8 cellular contexts compared by ENCODE assay signal in the genomic region with DNA sequence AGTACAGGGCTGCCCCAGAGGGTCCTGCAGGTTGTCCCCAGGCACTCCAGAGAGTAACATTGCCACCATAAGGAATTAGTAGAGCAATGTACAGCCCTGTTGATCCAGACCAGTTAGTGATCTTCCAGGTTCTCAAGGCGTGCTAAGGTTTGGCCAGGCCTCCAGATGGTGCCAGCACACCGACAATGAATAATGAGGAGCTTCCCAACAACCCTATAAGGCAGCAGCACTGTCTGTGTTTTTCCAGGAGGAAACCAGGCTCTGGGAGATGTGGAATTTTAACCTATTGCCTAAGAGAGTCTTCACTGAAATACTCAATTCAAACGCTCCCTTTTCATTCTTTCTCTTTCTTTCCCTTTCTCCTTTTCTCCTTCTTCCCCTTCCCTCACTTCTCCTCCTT.
DNase-seq lines count a peak whose midpoint lies in the region; ATAC-seq and TF ChIP-seq lines count a peak whose summit lies in the region.

No MANE protein-coding gene starts in this region.

- H2BK15ac ChIP-seq in H9 (ENCODE audit: low read depth, low read length): no peak overlapping the region

- no peak overlapping the region for H2BK5ac ChIP-seq in H9 (ENCODE audit: insufficient read length, low read length)

- H3K36me3 ChIP-seq in left ventricle myocardium inferior (no peaks in the 10 kb centered on the region), rectal smooth muscle tissue (ENCODE audit: control insufficient read depth, insufficient read depth, low read length) (no peaks in the 10 kb centered on the region)

- no peak overlapping the region for H3K9ac ChIP-seq in H9 (ENCODE audit: extremely low read depth, insufficient read length, low read length)
- H3K9ac ChIP-seq in rectal smooth muscle tissue (ENCODE audit: low read length): no peak overlapping the region

- ATAC-seq in activated B cell treated with CpG ODN at 0.5 μM for 24 hours (ENCODE audit: low read depth) (no peak), GM18861 (IDR thresholded peaks at IDR 0.05; ENCODE audit: unreplicated experiment) (no peak), HG03469 (IDR thresholded peaks at IDR 0.05; ENCODE audit: unreplicated experiment) (no peak)

- no peaks in the 10 kb centered on the region for H3K27me3 Mint-ChIP-seq in H9 (ENCODE audit: low read depth)
- H3K27me3 Mint-ChIP-seq in activated B cell treated with CpG ODN at 0.5 μM for 24 hours: no peaks in the 10 kb centered on the region

- no peak overlapping the region for H3K4ac ChIP-seq in H9 (ENCODE audit: low read depth, low read length)

- no peaks in the 10 kb centered on the region for H3K79me1 ChIP-seq in H9 (ENCODE audit: insufficient read depth, low read depth, low read length, poor library complexity, severe bottlenecking)

- H3K4me1 ChIP-seq in H9 (ENCODE audit: insufficient read depth, low read length) (no peaks in the 10 kb centered on the region), left ventricle myocardium inferior (peaks cover 97% of the 10 kb centered on the region), rectal smooth muscle tissue (ENCODE audit: control insufficient read depth, insufficient read depth, low read length) (peaks cover 20% of the 10 kb centered on the region)

- no peak overlapping the region for H3T11ph ChIP-seq in H9 (ENCODE audit: low read length)

- POLR2A ChIA-PET in activated B cell treated with CpG ODN at 0.5 μM for 24 hours (lab: Charles Lee): no interaction called here

- H4K20me1 ChIP-seq in H9 (ENCODE audit: control insufficient read depth, insufficient read depth, insufficient read length): no peaks in the 10 kb centered on the region

- no peak overlapping the region for H3K14ac ChIP-seq in H9 (ENCODE audit: insufficient read depth, low read length)

- intact Hi-C loops in activated B cell treated with CpG ODN at 0.5 μM for 24 hours (cut with micrococcal nuclease) (loop anchor here (2.0 kb wide), 1 partner anchor 15 kb away; no protein-coding TSS in a partner anchor), left ventricle myocardium inferior (cut with micrococcal nuclease) (no loop called here)

- no peak overlapping the region for H3K4me3 Mint-ChIP-seq in H9
- H3K4me3 Mint-ChIP-seq in activated B cell treated with CpG ODN at 0.5 μM for 24 hours: no peak overlapping the region

- H2AK5ac ChIP-seq in H9 (ENCODE audit: insufficient read length, low read length): no peak overlapping the region

- no peak overlapping the region for H4K5ac ChIP-seq in H9 (ENCODE audit: insufficient read length, low read depth, low read length)

- H3K18ac ChIP-seq in H9 (ENCODE audit: insufficient read length, low read depth, low read length): no peak overlapping the region

- H3K36me3 Mint-ChIP-seq in H9 (ENCODE audit: insufficient read depth in 1 of 3, low read depth in 3 of 3) (peaks cover 0 to 10% (median 0%) of the 10 kb centered on the region in 3 experiments; a peak in 3 of 7 replicates), activated B cell treated with CpG ODN at 0.5 μM for 24 hours (ENCODE audit: low read depth) (peaks cover 90% of the 10 kb centered on the region)

- H2BK12ac ChIP-seq in H9 (ENCODE audit: insufficient read length, low read depth, low read length): no peak overlapping the region

- no peak overlapping the region for H4K8ac ChIP-seq in H9 (replicated peaks; ENCODE audit: insufficient read length, low read depth, low read length)

- H3K4me3 ChIP-seq in left ventricle myocardium inferior (no peak overlapping the region), rectal smooth muscle tissue (ENCODE audit: low read length) (no peak overlapping the region)

- H3K79me2 ChIP-seq in H9 (ENCODE audit: insufficient read depth, low read length): no peaks in the 10 kb centered on the region

- H3K27ac Mint-ChIP-seq in H9: no peak overlapping the region
- peak overlapping the region; percentile 26 for H3K27ac Mint-ChIP-seq in activated B cell treated with CpG ODN at 0.5 μM for 24 hours

- H3K27me3 ChIP-seq in H9 (ENCODE audit: insufficient read depth, low read length) (no peaks in the 10 kb centered on the region), left ventricle myocardium inferior (ENCODE audit: low read depth) (no peaks in the 10 kb centered on the region), rectal smooth muscle tissue (ENCODE audit: control insufficient read depth, insufficient read depth, low read length) (no peaks in the 10 kb centered on the region)

- H3K9me3 Mint-ChIP-seq in H9: no peaks in the 10 kb centered on the region
- no peaks in the 10 kb centered on the region for H3K9me3 Mint-ChIP-seq in activated B cell treated with CpG ODN at 0.5 μM for 24 hours

- H3K56ac ChIP-seq in H9 (ENCODE audit: insufficient read length, low read depth, low read length): no peak overlapping the region

- no peak overlapping the region for H2BK20ac ChIP-seq in H9 (ENCODE audit: low read depth, low read length, poor library complexity, severe bottlenecking)

- H3K4me1 Mint-ChIP-seq in H9 (no peaks in the 10 kb centered on the region; a peak in 1 of 4 replicates), activated B cell treated with CpG ODN at 0.5 μM for 24 hours (no peaks in the 10 kb centered on the region)

- DNase-seq in H9 (peak; percentile 30), activated B cell treated with CpG ODN at 0.5 μM for 24 hours (no peak), left ventricle myocardium inferior (no peak), mesenteric fat pad (ENCODE audit: low spot score) (no peak), NCI-H748 (lab: John Stamatoyannopoulos, UW; ENCODE audit: unreplicated experiment) (no peak)

- CTCF ChIA-PET in activated B cell treated with CpG ODN at 0.5 μM for 24 hours (lab: Charles Lee): interaction anchor here (1.0 kb wide), 1 partner anchor 12 kb away, joined by 3 read pairs; no protein-coding TSS in a partner anchor

- H4K91ac ChIP-seq in H9 (ENCODE audit: insufficient read length, low read depth, low read length): no peak overlapping the region

- WGBS in H9 (ENCODE audit: extremely low coverage, insufficient read length, low lambda C conversion rate): no CpG with 5 or more reads among the region's 3 CpGs

- H3K27ac ChIP-seq in H9 (ENCODE audit: insufficient read length, low read depth, low read length): no peak overlapping the region
- peak overlapping the region; percentile 57 for H3K27ac ChIP-seq in left ventricle myocardium inferior (replicated peaks)
- H3K27ac ChIP-seq in rectal smooth muscle tissue (ENCODE audit: low read depth, low read length): peak overlapping the region; percentile 78

- no peak overlapping the region for H2AFZ ChIP-seq in H9 (ENCODE audit: low read length)

- H3K4me2 ChIP-seq in H9 (ENCODE audit: insufficient read depth, insufficient read length, low read length): no peak overlapping the region

- no peak overlapping the region for H3K23ac ChIP-seq in H9 (ENCODE audit: insufficient read length, low read depth, low read length)

- H3K9me3 ChIP-seq in H9 (ENCODE audit: control insufficient read depth, low read depth, low read length) (no peaks in the 10 kb centered on the region), left ventricle myocardium inferior (replicated peaks) (no peaks in the 10 kb centered on the region)

- no peaks in the 10 kb centered on the region for H3K23me2 ChIP-seq in H9 (ENCODE audit: insufficient read length, low read depth, low read length, poor library complexity, severe bottlenecking)

- TF ChIP-seq CTCF in H9 (conservative IDR thresholded peaks at IDR 0.05) (peak; percentile 29; the same call in 1 of the 3 replicates), activated B cell treated with CpG ODN at 0.5 μM for 24 hours (IDR thresholded peaks at IDR 0.05) (no peak), left ventricle myocardium inferior (IDR thresholded peaks at IDR 0.05; ENCODE audit: borderline replicate concordance) (peak; percentile 55)

- H2BK120ac ChIP-seq in H9 (ENCODE audit: low read depth, low read length, poor library complexity, severe bottlenecking): no peak overlapping the region
